15 cellular contexts compared by ENCODE assay signal in the genomic region with DNA sequence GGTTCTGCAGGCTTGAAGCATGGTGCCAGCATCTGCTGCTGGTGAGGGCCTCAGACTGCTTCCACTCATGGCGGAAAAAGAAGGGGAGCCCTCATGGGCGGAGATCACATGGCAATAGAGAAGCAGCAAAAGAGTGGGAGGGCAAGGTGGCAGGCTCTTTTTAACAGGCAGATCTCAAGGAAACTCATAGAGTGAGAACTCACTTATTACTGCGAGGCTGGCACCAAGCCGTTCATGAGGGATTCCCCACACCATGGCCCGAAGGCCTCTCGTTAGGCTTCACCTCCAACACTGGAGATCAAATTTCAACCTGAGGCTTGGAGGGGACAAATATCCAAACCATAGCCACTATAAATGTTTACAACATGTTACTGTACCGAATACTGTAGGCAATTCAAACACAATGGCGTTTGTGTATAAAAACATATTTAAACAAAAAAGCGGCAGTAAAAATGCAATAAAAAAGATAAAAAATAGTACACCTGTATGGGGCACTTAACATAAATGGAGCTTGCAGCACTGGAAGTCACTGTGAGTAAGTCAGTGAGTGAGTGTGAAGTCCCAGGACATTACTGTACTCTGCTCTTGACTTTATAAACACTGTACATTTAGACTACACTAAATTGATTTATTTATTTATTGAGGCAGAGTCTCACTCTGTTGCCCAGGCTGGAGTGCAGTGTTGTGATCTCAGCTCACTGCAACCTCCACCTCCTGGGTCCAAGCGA. TPM values are rescaled to one million over a fixed set of nuclear protein-coding genes. Genes with fewer than 3 reads are reported as not detected.
"Had no signal": no experiment of that assay in that cellular context is flagged by ENCODE, and none has a peak within 500 bp of the region (broad histone marks: within the 10 kb centered on the region; RNA-seq: fewer than 3 reads in every experiment).

No MANE protein-coding gene starts in this region.

- H3K27me3 ChIP-seq: gastrocnemius medialis, stomach had no signal

- H3K36me3 ChIP-seq: gastrocnemius medialis, left ventricle myocardium inferior, stomach, thoracic aorta had no signal

- DNase-seq: activated B cell treated with CpG ODN at 0.5 μM for 24 hours, kidney, left ventricle myocardium inferior, psoas muscle had no signal

- H3K27ac ChIP-seq: coronary artery, gastrocnemius medialis, left ventricle myocardium inferior, psoas muscle, stomach, thoracic aorta had no signal

- H3K4me1 ChIP-seq: gastrocnemius medialis, psoas muscle had no signal

- H3K9me3 ChIP-seq: gastrocnemius medialis, left ventricle myocardium inferior, psoas muscle, stomach, thoracic aorta had no signal

- H3K4me3 ChIP-seq: coronary artery, gastrocnemius medialis, left ventricle myocardium inferior, psoas muscle, stomach, thoracic aorta had no signal

RNA-seq across cellular contexts. Expression of a gene that starts 18.8 kb away (rescaled TPM):
- total RNA-seq: activated CD8-positive, alpha-beta T cell treated with anti-CD3 and anti-CD28 coated beads, Interleukin-2, amount 10 ng/mL, durations not matched to agents 7 days and 5 days; activated naive CD4-positive, alpha-beta T cell treated with anti-CD3 and anti-CD28 coated beads for 36 hours; esophagus mucosa; gastrocnemius medialis; left ventricle myocardium inferior; naive thymus-derived CD8-positive, alpha-beta T cell; osteocyte; psoas muscle; skeletal muscle tissue; thoracic aorta; ureter had no signal
- polyA plus RNA-seq: naive thymus-derived CD8-positive, alpha-beta T cell had no signal
